9 cellular contexts compared by ENCODE assay signal in genomic region chr1:9542425-9542824, GRCh38.
A peak's percentile ranks its signal among the peaks of the same experiment; 100 is the strongest.
DNase-seq lines count a peak whose midpoint lies in the region; TF ChIP-seq lines count a peak whose summit lies in the region.
"Had no signal": no experiment of that assay in that cellular context is flagged by ENCODE, and none has a peak within 500 bp of the region (broad histone marks: within the 10 kb centered on the region; RNA-seq: fewer than 3 reads in every experiment).

No MANE protein-coding gene starts in this region.

- TF ChIP-seq CTCF in GM10248 (IDR thresholded peaks at IDR 0.05; ENCODE audit: control extremely low read depth, extremely low read depth, low read depth, missing control alignments): no peak

- no peak for TF ChIP-seq POLR2A in erythroblast (IDR thresholded peaks at IDR 0.05; ENCODE audit: low read length)

- peak; percentile 77 for DNase-seq in DMS 273 (lab: John Stamatoyannopoulos, UW; ENCODE audit: unreplicated experiment)
- no peak for DNase-seq in DMS 273 treated with DMSO at 0.1 percent for 48 hours (lab: John Stamatoyannopoulos, UW)
- DNase-seq in NCI-H446 treated with DMSO at 0.1 percent for 48 hours (lab: John Stamatoyannopoulos, UW): peak; percentile 32
- DNase-seq in erythroblast (lab: John Stamatoyannopoulos, UW): peak; percentile 32 to 39
- DNase-seq in pons (ENCODE audit: low spot score): peak; percentile 61
- DNase-seq in GM10248 (ENCODE audit: extremely low spot score): no peak
- DNase-seq in NCI-H1694 (lab: John Stamatoyannopoulos, UW): no peak
- no peak for DNase-seq in NCI-H2227 (lab: John Stamatoyannopoulos, UW; ENCODE audit: unreplicated experiment)
- DNase-seq: 8988T had no signal

- POLR2A ChIA-PET in GM10248 (lab: Yijun Ruan, JAX): no interaction called here

- CTCF ChIA-PET in GM10248 (lab: Yijun Ruan, JAX): interaction anchor here (1.1 to 1.9 kb wide), 2 partner anchors 11 to 47 kb away, joined by 3 to 6 read pairs; no protein-coding TSS in a partner anchor

Comparison
In these comparisons a context has a peak if more than half of its experiments do, and no peak if none do; other contexts are left out.
1. DNase-seq: peak in DMS 273 (single experiment), NCI-H446 treated with DMSO at 0.1 percent for 48 hours (single experiment), erythroblast (2 of 2) and pons (single experiment); none in DMS 273 treated with DMSO at 0.1 percent for 48 hours (single experiment), GM10248 (single experiment), NCI-H1694 (single experiment) and NCI-H2227 (single experiment).